In the genomic region with DNA sequence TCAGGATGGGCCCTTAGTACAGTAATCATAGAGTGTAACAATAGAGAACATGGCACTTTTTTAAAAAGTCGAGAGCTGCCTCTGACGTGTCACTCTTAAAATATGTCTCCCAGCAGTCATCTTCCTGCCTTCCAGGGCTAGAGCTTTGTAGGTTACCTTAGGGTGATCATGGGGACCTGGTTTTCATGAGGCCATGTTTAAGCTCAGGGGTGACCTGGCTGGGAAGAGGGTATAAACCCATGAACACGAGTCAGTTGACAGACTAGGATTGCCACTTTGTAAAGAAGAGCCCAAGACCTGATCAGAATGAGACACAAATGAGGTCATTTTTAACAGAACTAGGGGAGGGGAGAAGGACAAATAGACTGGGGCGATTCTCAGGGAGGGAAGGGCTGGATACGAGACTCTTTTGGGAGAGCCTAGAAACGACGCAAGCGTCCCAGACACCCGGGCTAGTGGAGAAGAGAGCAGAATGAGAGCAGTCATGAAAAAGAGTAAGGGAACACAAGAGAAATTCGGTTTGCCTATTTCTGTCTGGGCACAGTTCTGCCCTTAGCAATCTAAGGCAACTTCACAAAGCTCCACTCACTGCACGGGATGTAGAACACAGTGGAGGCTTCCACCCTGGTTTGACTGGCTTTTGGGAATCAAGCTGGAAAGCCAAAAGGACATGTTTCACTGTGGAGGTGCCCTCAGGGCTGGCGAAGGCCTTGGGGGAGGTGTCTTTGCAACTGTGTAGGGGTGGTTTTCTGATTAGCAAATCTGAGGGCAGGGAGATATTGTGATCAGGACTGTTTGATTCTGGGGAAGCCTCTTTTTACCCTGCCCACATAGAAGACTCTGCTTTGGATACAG, we compare ENCODE assay signal across 12 cellular contexts. TPM values are rescaled to one million over a fixed set of nuclear protein-coding genes. Genes with fewer than 3 reads are reported as not detected.
A peak's percentile ranks its signal among the peaks of the same experiment; 100 is the strongest.
DNase-seq lines count a peak whose midpoint lies in the region; ATAC-seq, FAIRE-seq and TF ChIP-seq lines count a peak whose summit lies in the region.
"Had no signal": no experiment of that assay in that cellular context is flagged by ENCODE, and none has a peak within 500 bp of the region (broad histone marks: within the 10 kb centered on the region; RNA-seq: fewer than 3 reads in every experiment).

No MANE protein-coding gene starts in this region.

- ATAC-seq in HG03045 (IDR thresholded peaks at IDR 0.05; ENCODE audit: unreplicated experiment), result no peak

- H3K36me3 Mint-ChIP-seq in astrocyte (ENCODE audit: low read depth, unreplicated experiment), result peaks cover 6% of the 10 kb centered on the region

- TF ChIP-seq POLR2A in stomach (IDR thresholded peaks at IDR 0.05), result no peak

- peaks cover 16% of the 10 kb centered on the region for H4K20me1 ChIP-seq in astrocyte (ENCODE audit: insufficient read depth, low read length)

- no peaks in the 10 kb centered on the region for H3K79me1 ChIP-seq in mesenchymal stem cell (replicated peaks; ENCODE audit: low read length, poor library complexity, severe bottlenecking)

- DNase-seq in HCEC 1CT (peak; percentile 27), astrocyte (ENCODE audit: low read depth) (no peak), mesenchymal stem cell (peak; percentile 33), stomach (no peak), DMS153 treated with DMSO at 0.1 percent for 48 hours (lab: John Stamatoyannopoulos, UW; ENCODE audit: unreplicated experiment) (no peak), NCI-H2171 (lab: John Stamatoyannopoulos, UW) (no peak)
- DNase-seq in activated CD4-positive, CD25-positive, alpha-beta regulatory T cell (lab: John Stamatoyannopoulos, UW), result no peak
- DNase-seq: activated T-cell treated with anti-CD3 and anti-CD28 coated beads for 4 hours, aorta, WERI-Rb-1 had no signal

- intact Hi-C loops in stomach (cut with DNase I; ENCODE audit: low total_unique reads), result no loop called here

- no peak overlapping the region for H2BK5ac ChIP-seq in mesenchymal stem cell (ENCODE audit: low read depth, low read length, poor library complexity, severe bottlenecking)

- H4K8ac ChIP-seq in mesenchymal stem cell (ENCODE audit: low read length), result peak overlapping the region; percentile 48

- H3K23ac ChIP-seq in mesenchymal stem cell (ENCODE audit: low read length in 2 of 2), result no peak overlapping the region

- H3K4me1 ChIP-seq in astrocyte (ENCODE audit: insufficient read depth, low read length) (peaks cover 35% of the 10 kb centered on the region), mesenchymal stem cell (ENCODE audit: control insufficient read depth, insufficient read depth, low read depth, low read length) (peaks cover 10% of the 10 kb centered on the region), stomach (peaks cover 7 to 54% (median 23%) of the 10 kb centered on the region in 4 donors)

- peak overlapping the region; percentile 2 to 64 for H3K4ac ChIP-seq in mesenchymal stem cell (ENCODE audit: low read depth in 1 of 2, low read length in 2 of 2)

- no peaks in the 10 kb centered on the region for H3K27me3 Mint-ChIP-seq in astrocyte (ENCODE audit: low read depth, unreplicated experiment)

- H4K91ac ChIP-seq in mesenchymal stem cell (ENCODE audit: low read length), result peak overlapping the region; percentile 63

- no peak for TF ChIP-seq EP300 in stomach (IDR thresholded peaks at IDR 0.05)

- H2AFZ ChIP-seq in astrocyte (ENCODE audit: low read depth, low read length) (peak overlapping the region; percentile 7), mesenchymal stem cell (ENCODE audit: low read depth, low read length) (no peak overlapping the region)

- peak overlapping the region; percentile 83 for H3K27ac Mint-ChIP-seq in astrocyte (ENCODE audit: unreplicated experiment)

- peak overlapping the region; percentile 84 for H3K4me3 Mint-ChIP-seq in astrocyte (ENCODE audit: unreplicated experiment)

- TF ChIP-seq CTCF in astrocyte (IDR thresholded peaks at IDR 0.05; ENCODE audit: insufficient read depth, low read depth, low read length) (no peak), stomach (IDR thresholded peaks at IDR 0.05) (no peak)

- H3K27me3 ChIP-seq in astrocyte (ENCODE audit: insufficient read depth, low read length) (no peaks in the 10 kb centered on the region), mesenchymal stem cell (ENCODE audit: control insufficient read depth in 1 of 2, insufficient read depth in 1 of 2, low read length in 2 of 2) (no peaks in the 10 kb centered on the region), stomach (peaks cover 0 to 6% (median 5%) of the 10 kb centered on the region in 3 donors)

- peaks cover 28% of the 10 kb centered on the region for H3K79me2 ChIP-seq in astrocyte (ENCODE audit: insufficient read depth, low read length)

- H2AK5ac ChIP-seq in mesenchymal stem cell (ENCODE audit: low read length, severe bottlenecking), result peak overlapping the region; percentile 26

- H3K27ac ChIP-seq in astrocyte (ENCODE audit: low read depth, low read length) (no peak overlapping the region), mesenchymal stem cell (ENCODE audit: low read length, poor library complexity, severe bottlenecking) (no peak overlapping the region), stomach (peak overlapping the region in 4 of 5 donors; percentile 87 to 94 (median 91))
- H3K27ac ChIP-seq: WERI-Rb-1 had no signal

- H2BK120ac ChIP-seq in mesenchymal stem cell (ENCODE audit: low read depth, low read length), result no peak overlapping the region

- no peak overlapping the region for H2BK15ac ChIP-seq in mesenchymal stem cell (ENCODE audit: low read depth, poor library complexity, severe bottlenecking)

- no peaks in the 10 kb centered on the region for H3K9me3 Mint-ChIP-seq in astrocyte (ENCODE audit: unreplicated experiment)

- H3K4me2 ChIP-seq in astrocyte (ENCODE audit: low read length) (peak overlapping the region; percentile 12), mesenchymal stem cell (ENCODE audit: low read length, poor library complexity, severe bottlenecking) (no peak overlapping the region)

- peaks cover 32% of the 10 kb centered on the region for H3K4me1 Mint-ChIP-seq in astrocyte (ENCODE audit: low read depth, unreplicated experiment)

- peak overlapping the region in 1 of 2 experiments; percentile 56 for H3K14ac ChIP-seq in mesenchymal stem cell (ENCODE audit: low read length in 2 of 2)

- H3K36me3 ChIP-seq in astrocyte (ENCODE audit: insufficient read depth, low read length) (no peaks in the 10 kb centered on the region), mesenchymal stem cell (ENCODE audit: control insufficient read depth in 1 of 2, insufficient read depth in 2 of 2, low read depth in 1 of 2, low read length in 2 of 2) (no peaks in the 10 kb centered on the region), stomach (no peaks in the 10 kb centered on the region)
- H3K36me3 ChIP-seq: HAP-1, WERI-Rb-1 had no signal

- peak overlapping the region; percentile 61 to 88 for H2BK12ac ChIP-seq in mesenchymal stem cell (ENCODE audit: low read length in 2 of 2)

- 78% methylated on average over 12 of the region's 12 CpGs for WGBS in mesenchymal stem cell
- WGBS in stomach, 5 donors, result 85 to 91% (median 88%) methylated on average over 12 of the region's 12 CpGs

- H3K18ac ChIP-seq in mesenchymal stem cell (ENCODE audit: low read depth in 1 of 2, low read length in 2 of 2), result peak overlapping the region; percentile 38 to 46

- H3K9me3 ChIP-seq in astrocyte (ENCODE audit: insufficient read depth, low read depth, low read length), result no peaks in the 10 kb centered on the region
- H3K9me3 ChIP-seq in mesenchymal stem cell (ENCODE audit: control insufficient read depth, low read length), result no peaks in the 10 kb centered on the region
- no peaks in the 10 kb centered on the region for H3K9me3 ChIP-seq in stomach
- H3K9me3 ChIP-seq: HAP-1 had no signal

- FAIRE-seq in astrocyte (lab: Jason Lieb, UNC), result no peak

- no peak overlapping the region for H3K9ac ChIP-seq in astrocyte (ENCODE audit: low read length)
- H3K9ac ChIP-seq in mesenchymal stem cell (ENCODE audit: low read length), result no peak overlapping the region

- H3K4me3 ChIP-seq in astrocyte (ENCODE audit: insufficient read depth, low read depth, low read length), result no peak overlapping the region
- no peak overlapping the region for H3K4me3 ChIP-seq in mesenchymal stem cell (ENCODE audit: insufficient read depth in 1 of 2, low read depth in 1 of 2, low read length in 2 of 2)
- no peak overlapping the region for H3K4me3 ChIP-seq in stomach
- H3K4me3 ChIP-seq: HAP-1 had no signal

RNA-seq across cellular contexts. Expression of gene RAB31, which starts 1.8 kb away (rescaled TPM):
- total RNA-seq in astrocyte (88.7 and 100 TPM in 2 replicates), stomach (10 to 100 TPM; 10.1 to 65.5 (median 47.8) TPM)
- 128 TPM for polyA plus RNA-seq in mesenchymal stem cell (2013, experiment 1 of 2)
- polyA plus RNA-seq in mesenchymal stem cell (2013, experiment 2 of 2), result 128 TPM
- 10 to 100 TPM; 20.4 to 52.2 (median 25.8) TPM for polyA plus RNA-seq in stomach

Comparison
In these comparisons a context has a peak if more than half of its experiments do, and no peak if none do; other contexts are left out.
1. DNase-seq: peak in HCEC 1CT (single experiment) and mesenchymal stem cell (single experiment); none in astrocyte (single experiment), stomach (single experiment), activated CD4-positive, CD25-positive, alpha-beta regulatory T cell (0 of 4), DMS153 treated with DMSO at 0.1 percent for 48 hours (single experiment) and NCI-H2171 (single experiment).
2. H3K27ac ChIP-seq: peak in stomach (4 of 5); none in astrocyte (single experiment) and mesenchymal stem cell (single experiment).